Comparison of ENCODE assay signal across 1 cellular context in the genomic region with DNA sequence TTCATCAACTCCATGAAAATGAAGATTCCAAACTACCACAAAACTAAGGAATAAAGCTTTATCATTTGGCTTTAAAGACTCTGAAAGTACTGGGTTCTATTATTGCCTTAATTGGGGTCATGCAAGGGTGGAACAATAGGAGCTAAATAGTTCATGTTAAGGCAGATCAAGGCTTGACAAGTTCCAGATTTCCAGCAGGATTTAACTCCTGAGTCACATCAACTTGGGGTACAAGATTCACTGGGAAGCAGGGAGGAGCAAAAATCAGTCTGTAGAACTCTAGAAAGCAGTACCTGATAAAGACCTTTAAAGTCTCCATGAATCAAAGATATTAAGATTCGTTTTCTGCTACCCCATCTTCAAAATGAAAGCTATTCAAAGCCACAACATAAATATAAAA.
TF ChIP-seq lines count a peak whose summit lies in the region.

No MANE protein-coding gene starts in this region.

TF ChIP-seq in HepG2, 621 proteins besides CTCF, POLR2A, EP300 and RAD21:
- no peak for TF ChIP-seq TAF1 (CRISPR knock-in tag; IDR thresholded peaks at IDR 0.05)
- TF ChIP-seq, protein P1, sequence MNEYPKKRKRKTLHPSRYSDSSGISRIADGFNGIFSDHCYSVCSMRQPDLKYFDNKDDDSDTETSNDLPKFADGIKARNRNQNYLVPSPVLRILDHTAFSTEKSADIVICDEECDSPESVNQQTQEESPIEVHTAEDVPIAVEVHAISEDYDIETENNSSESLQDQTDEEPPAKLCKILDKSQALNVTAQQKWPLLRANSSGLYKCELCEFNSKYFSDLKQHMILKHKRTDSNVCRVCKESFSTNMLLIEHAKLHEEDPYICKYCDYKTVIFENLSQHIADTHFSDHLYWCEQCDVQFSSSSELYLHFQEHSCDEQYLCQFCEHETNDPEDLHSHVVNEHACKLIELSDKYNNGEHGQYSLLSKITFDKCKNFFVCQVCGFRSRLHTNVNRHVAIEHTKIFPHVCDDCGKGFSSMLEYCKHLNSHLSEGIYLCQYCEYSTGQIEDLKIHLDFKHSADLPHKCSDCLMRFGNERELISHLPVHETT (CRISPR knock-in tag; conservative IDR thresholded peaks at IDR 0.05), result 0 out of 2 replicates have a peak, but pooled peaks have one; percentile 1
